11 cellular contexts compared by ENCODE assay signal in genomic region chr22:17890245-17890671, GRCh38.
DNase-seq lines count a peak whose midpoint lies in the region; ATAC-seq and TF ChIP-seq lines count a peak whose summit lies in the region.
"Had no signal": no experiment of that assay in that cellular context is flagged by ENCODE, and none has a peak within 500 bp of the region (broad histone marks: within the 10 kb centered on the region; RNA-seq: fewer than 3 reads in every experiment).

No MANE protein-coding gene starts in this region.

- no peak overlapping the region for H3K4me3 Mint-ChIP-seq in WTC11
- H3K4me3 Mint-ChIP-seq: activated CD4-positive, alpha-beta T cell treated with anti-CD3 and anti-CD28 coated beads for 36 hours; activated T-helper 1 cell treated with anti-CD3 and anti-CD28 coated beads, Interleukin-12 subunit alpha, Interleukin-12 subunit beta, Interleukin-2, Interleukin-4 antibody, amounts not matched to agents 30 ng/mL and 10 ng/mL and 1 ng/mL, durations not matched to agents 14 hours and 24 hours and 36 hours; nephron progenitor cell had no signal

- no peaks in the 10 kb centered on the region for H3F3A ChIP-seq in PC-9 (ENCODE audit: insufficient read depth, low read depth)

- no peaks in the 10 kb centered on the region for H3K9me3 Mint-ChIP-seq in WTC11
- H3K9me3 Mint-ChIP-seq: activated T-helper 1 cell treated with anti-CD3 and anti-CD28 coated beads, Interleukin-12 subunit alpha, Interleukin-12 subunit beta, Interleukin-2, Interleukin-4 antibody, amounts not matched to agents 30 ng/mL and 10 ng/mL and 1 ng/mL, durations not matched to agents 14 hours and 24 hours and 36 hours; nephron progenitor cell had no signal

- TF ChIP-seq CTCF in ascending aorta (IDR thresholded peaks at IDR 0.05) (no peak), heart right ventricle (IDR thresholded peaks at IDR 0.05) (no peak), psoas muscle (IDR thresholded peaks at IDR 0.05) (no peak), PC-9 (conservative IDR thresholded peaks at IDR 0.05) (no peak), WTC11 (IDR thresholded peaks at IDR 0.05) (no peak)

- H3K79me2 ChIP-seq in PC-9 (ENCODE audit: low read depth): no peaks in the 10 kb centered on the region

- 50 to 79% methylated on average over 4 of the region's 4 CpGs for WGBS in heart right ventricle, 2 donors
- 49 to 53% (median 50%) methylated on average over 4 of the region's 4 CpGs for WGBS in psoas muscle, 3 donors

- H3K9me2 ChIP-seq in PC-9 (ENCODE audit: insufficient read depth): no peaks in the 10 kb centered on the region

- H3K4me1 Mint-ChIP-seq in WTC11: no peaks in the 10 kb centered on the region
- H3K4me1 Mint-ChIP-seq: activated CD4-positive, alpha-beta T cell treated with anti-CD3 and anti-CD28 coated beads for 36 hours had no signal

- no peak overlapping the region for H3K27ac Mint-ChIP-seq in WTC11
- H3K27ac Mint-ChIP-seq: activated CD4-positive, alpha-beta T cell treated with anti-CD3 and anti-CD28 coated beads for 36 hours; activated T-helper 1 cell treated with anti-CD3 and anti-CD28 coated beads, Interleukin-12 subunit alpha, Interleukin-12 subunit beta, Interleukin-2, Interleukin-4 antibody, amounts not matched to agents 30 ng/mL and 10 ng/mL and 1 ng/mL, durations not matched to agents 14 hours and 24 hours and 36 hours; nephron progenitor cell had no signal

- no peaks in the 10 kb centered on the region for H3K27me3 Mint-ChIP-seq in WTC11 (ENCODE audit: low read depth)
- H3K27me3 Mint-ChIP-seq: activated CD4-positive, alpha-beta T cell treated with anti-CD3 and anti-CD28 coated beads for 36 hours had no signal

- CTCF ChIA-PET in PC-9 (lab: Charles Lee): interaction anchor here (0.6 kb wide), 1 partner anchor 261 kb away, joined by 4 read pairs; no protein-coding TSS in a partner anchor
- CTCF ChIA-PET in WTC11 (lab: Charles Lee): interaction anchor here (0.7 to 6.3 kb wide), 6 partner anchors 14 to 198 kb away, joined by 3 to 107 read pairs (median 11); partner anchors contain the start of gene PEX26

- POLR2A ChIA-PET in PC-9 (lab: Charles Lee; ENCODE audit: unreplicated experiment): interaction anchor here (0.5 kb wide), 1 partner anchor 213 kb away, joined by 4 read pairs; no protein-coding TSS in a partner anchor
- POLR2A ChIA-PET in WTC11 (lab: Charles Lee): no interaction called here

- ATAC-seq in heart right ventricle (peak; percentile 69 to 88 (median 83)), psoas muscle (peak; percentile 89 to 93 (median 92)), HG02938 (IDR thresholded peaks at IDR 0.05; ENCODE audit: unreplicated experiment) (no peak), WTC11 (no peak)
- ATAC-seq: activated CD4-positive, alpha-beta T cell treated with anti-CD3 and anti-CD28 coated beads for 36 hours had no signal

- DNase-seq in ELR (ENCODE audit: low read depth) (peak; percentile 24), ascending aorta (ENCODE audit: low spot score in 2 of 2) (no peak), heart right ventricle (no peak), psoas muscle (peak; percentile 52 to 85), NCI-H345 (lab: John Stamatoyannopoulos, UW) (no peak), PC-9 (no peak), WTC11 (ENCODE audit: low spot score) (no peak)
- DNase-seq: activated CD4-positive, alpha-beta T cell treated with anti-CD3 and anti-CD28 coated beads for 36 hours; nephron progenitor cell had no signal

- no peak overlapping the region for H2AFZ ChIP-seq in PC-9

- H3K4me3 ChIP-seq in ascending aorta (no peak overlapping the region), heart right ventricle (no peak overlapping the region), psoas muscle (peak overlapping the region; percentile 24), PC-9 (no peak overlapping the region)

- no peaks in the 10 kb centered on the region for H3K9me3 ChIP-seq in ascending aorta
- no peaks in the 10 kb centered on the region for H3K9me3 ChIP-seq in heart right ventricle
- H3K9me3 ChIP-seq in psoas muscle: no peaks in the 10 kb centered on the region
- H3K9me3 ChIP-seq in PC-9 (ENCODE audit: insufficient read depth, low read depth): no peaks in the 10 kb centered on the region

- peak overlapping the region; percentile 22 to 52 for H3K27ac ChIP-seq in ascending aorta
- peak overlapping the region; percentile 34 to 84 (median 76) for H3K27ac ChIP-seq in heart right ventricle
- peak overlapping the region; percentile 94 for H3K27ac ChIP-seq in psoas muscle
- H3K27ac ChIP-seq in PC-9: no peak overlapping the region

- no peaks in the 10 kb centered on the region for H3K27me3 ChIP-seq in ascending aorta
- H3K27me3 ChIP-seq in heart right ventricle: no peaks in the 10 kb centered on the region
- no peaks in the 10 kb centered on the region for H3K27me3 ChIP-seq in psoas muscle (ENCODE audit: insufficient read depth in 3 of 3, low read length in 2 of 3)
- no peaks in the 10 kb centered on the region for H3K27me3 ChIP-seq in PC-9 (ENCODE audit: insufficient read depth, low read depth)

- H4K20me1 ChIP-seq in PC-9 (ENCODE audit: insufficient read depth): no peaks in the 10 kb centered on the region

- BruUV-seq in PC-9 (replicated peaks; lab: Mats Ljungman, UMichigan): no TSS peak

- H3K4me2 ChIP-seq in PC-9: no peak overlapping the region

- H3K36me3 ChIP-seq in ascending aorta (peaks cover 49 to 61% of the 10 kb centered on the region in 2 donors), heart right ventricle (peaks cover 0 to 82% (median 23%) of the 10 kb centered on the region in 9 donors), psoas muscle (ENCODE audit: insufficient read depth in 1 of 2, low read depth in 1 of 2) (peaks cover 0 to 61% of the 10 kb centered on the region in 2 donors), PC-9 (ENCODE audit: low read depth) (0 out of 2 replicates have a peak, but pooled peaks cover 3% of the 10 kb centered on the region)

- peaks cover 27% of the 10 kb centered on the region for H3K36me3 Mint-ChIP-seq in WTC11

- H3K4me1 ChIP-seq in ascending aorta (peaks cover 4 to 11% of the 10 kb centered on the region in 2 donors), heart right ventricle (peaks cover 5 to 50% (median 27%) of the 10 kb centered on the region in 9 donors), psoas muscle (peaks cover 41% of the 10 kb centered on the region), PC-9 (replicated peaks; ENCODE audit: insufficient read depth) (no peaks in the 10 kb centered on the region)

- intact Hi-C loops in ascending aorta (cut with DNase I) (loop anchor here (5.0 kb wide), 1 partner anchor 58 kb away; no protein-coding TSS in a partner anchor), heart right ventricle (cut with DNase I) (loop anchor here in 8 of 10 donors (2.0 to 10.0 kb wide), 8 partner anchors 38 to 187 kb away; partner anchors contain the start of gene PEX26 (in 2 of the 8)), psoas muscle (cut with DNase I) (loop anchor here in 1 of 2 donors (2.0 kb wide), 1 partner anchor 187 kb away; the partner anchor contains the start of gene PEX26), PC-9 (cut with micrococcal nuclease; ENCODE audit: unreplicated experiment) (no loop called here)

TF ChIP-seq in WTC11, 78 proteins besides CTCF, POLR2A, EP300 and RAD21:
- TF ChIP-seq GTF2I (CRISPR knock-in tag; conservative IDR thresholded peaks at IDR 0.05) (no peak), ZBTB21 (CRISPR knock-in tag; IDR thresholded peaks at IDR 0.05; ENCODE audit: borderline replicate concordance) (no peak)
TF ChIP-seq in WTC11: peak in this region for 0.

Comparison
In these comparisons a context has a peak if more than half of its experiments do, and no peak if none do; other contexts are left out.
1. DNase-seq: peak in ELR (single experiment) and psoas muscle (2 of 2); none in ascending aorta (0 of 2), heart right ventricle (0 of 2), NCI-H345 (single experiment), PC-9 (0 of 2) and WTC11 (single experiment).
2. ATAC-seq: peak in heart right ventricle (8 of 8) and psoas muscle (4 of 4); none in HG02938 (single experiment) and WTC11 (single experiment).